Comparison of ENCODE assay signal across 1 cellular context in the genomic region with DNA sequence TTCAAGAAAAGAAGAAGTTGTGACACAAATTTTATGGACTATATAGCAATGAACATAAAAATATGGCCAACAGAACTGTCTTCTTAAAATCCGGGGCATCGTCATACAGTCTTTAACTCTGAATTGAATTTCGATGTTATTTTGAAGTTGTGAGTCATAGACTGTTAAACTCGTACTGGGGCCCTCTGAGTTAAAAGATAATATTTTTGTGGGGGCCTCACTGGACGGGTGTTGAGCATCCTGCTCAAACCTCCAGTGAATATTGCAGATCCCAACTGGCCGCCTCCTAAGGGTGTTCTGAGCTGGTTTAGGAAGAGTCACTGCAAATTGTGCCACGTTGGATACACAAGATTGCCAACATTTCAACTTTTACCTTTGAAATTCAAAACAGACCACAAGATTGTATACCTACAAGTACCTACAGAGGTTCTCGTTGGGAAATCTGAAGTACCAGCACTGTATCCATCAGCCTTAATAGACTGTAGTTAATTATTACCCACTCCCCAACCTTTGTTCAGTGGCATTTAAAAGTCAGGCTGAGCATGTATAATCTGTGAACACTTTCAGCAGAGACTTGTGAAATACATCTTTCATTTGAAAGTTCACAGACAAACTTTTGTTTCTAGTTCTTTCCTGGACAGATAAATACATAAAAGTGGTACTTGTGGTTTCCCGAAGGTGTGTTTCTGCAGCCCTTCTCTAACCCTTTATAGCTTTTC.
TF ChIP-seq lines count a peak whose summit lies in the region.

No MANE protein-coding gene starts in this region.

TF ChIP-seq in HepG2, 621 proteins besides CTCF, POLR2A, EP300 and RAD21 (continued from another document and continues in another):
- TF ChIP-seq, protein P1, sequence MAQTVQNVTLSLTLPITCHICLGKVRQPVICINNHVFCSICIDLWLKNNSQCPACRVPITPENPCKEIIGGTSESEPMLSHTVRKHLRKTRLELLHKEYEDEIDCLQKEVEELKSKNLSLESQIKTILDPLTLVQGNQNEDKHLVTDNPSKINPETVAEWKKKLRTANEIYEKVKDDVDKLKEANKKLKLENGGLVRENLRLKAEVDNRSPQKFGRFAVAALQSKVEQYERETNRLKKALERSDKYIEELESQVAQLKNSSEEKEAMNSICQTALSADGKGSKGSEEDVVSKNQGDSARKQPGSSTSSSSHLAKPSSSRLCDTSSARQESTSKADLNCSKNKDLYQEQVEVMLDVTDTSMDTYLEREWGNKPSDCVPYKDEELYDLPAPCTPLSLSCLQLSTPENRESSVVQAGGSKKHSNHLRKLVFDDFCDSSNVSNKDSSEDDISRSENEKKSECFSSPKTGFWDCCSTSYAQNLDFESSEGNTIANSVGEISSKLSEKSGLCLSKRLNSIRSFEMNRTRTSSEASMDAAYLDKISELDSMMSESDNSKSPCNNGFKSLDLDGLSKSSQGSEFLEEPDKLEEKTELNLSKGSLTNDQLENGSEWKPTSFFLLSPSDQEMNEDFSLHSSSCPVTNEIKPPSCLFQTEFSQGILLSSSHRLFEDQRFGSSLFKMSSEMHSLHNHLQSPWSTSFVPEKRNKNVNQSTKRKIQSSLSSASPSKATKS (CRISPR knock-in tag; IDR thresholded peaks at IDR 0.05) = peak; percentile 84; the same call in 1 of the 2 replicates
- TF ChIP-seq ZNF44 (CRISPR knock-in tag; IDR thresholded peaks at IDR 0.05) (no peak), POGK (CRISPR knock-in tag; conservative IDR thresholded peaks at IDR 0.05) (no peak), ZBTB42 (CRISPR knock-in tag; IDR thresholded peaks at IDR 0.05) (no peak), SIX1 (CRISPR knock-in tag; IDR thresholded peaks at IDR 0.05; ENCODE audit: borderline replicate concordance) (no peak), ZNF619 (CRISPR knock-in tag; IDR thresholded peaks at IDR 0.05) (no peak), CREM (IDR thresholded peaks at IDR 0.05) (peak; percentile 68), CREM (CRISPR knock-in tag; IDR thresholded peaks at IDR 0.05) (no peak), PHF5A (CRISPR knock-in tag; IDR thresholded peaks at IDR 0.05; ENCODE audit: low read depth, unreplicated experiment) (peak; percentile 74), SP140L (CRISPR knock-in tag; IDR thresholded peaks at IDR 0.05; ENCODE audit: borderline replicate concordance) (peak; percentile 64; the same call in 1 of the 2 replicates), ZBTB21 (CRISPR knock-in tag; IDR thresholded peaks at IDR 0.05) (no peak), ZMAT5 (CRISPR knock-in tag; IDR thresholded peaks at IDR 0.05; ENCODE audit: borderline replicate concordance, low read depth) (no peak), ZNF761 (CRISPR knock-in tag; conservative IDR thresholded peaks at IDR 0.05) (no peak), WIZ (CRISPR knock-in tag; IDR thresholded peaks at IDR 0.05) (no peak), ZNF275 (CRISPR knock-in tag; IDR thresholded peaks at IDR 0.05; ENCODE audit: borderline replicate concordance) (peak; percentile 29; the same call in 1 of the 2 replicates), ZNF317 (CRISPR knock-in tag; IDR thresholded peaks at IDR 0.05) (no peak), GLI4 (CRISPR knock-in tag; IDR thresholded peaks at IDR 0.05; ENCODE audit: borderline replicate concordance) (no peak), ZFP1 (CRISPR knock-in tag; IDR thresholded peaks at IDR 0.05) (peak; percentile 59; the same call in 1 of the 2 replicates), DMAP1 (CRISPR knock-in tag; IDR thresholded peaks at IDR 0.05) (no peak), MXD3 (CRISPR knock-in tag; IDR thresholded peaks at IDR 0.05) (no peak), MLLT10 (CRISPR knock-in tag; IDR thresholded peaks at IDR 0.05) (no peak), ZNF225 (CRISPR knock-in tag; IDR thresholded peaks at IDR 0.05) (no peak), ATF2 (CRISPR knock-in tag; IDR thresholded peaks at IDR 0.05) (peak; percentile 22; the same call in 1 of the 2 replicates), SOX5 (CRISPR knock-in tag; IDR thresholded peaks at IDR 0.05; ENCODE audit: borderline replicate concordance) (peak; percentile 90), NR0B2 (CRISPR knock-in tag; IDR thresholded peaks at IDR 0.05) (no peak), ZNF564 (CRISPR knock-in tag; IDR thresholded peaks at IDR 0.05) (no peak), ZNF121 (CRISPR knock-in tag; IDR thresholded peaks at IDR 0.05) (no peak), ZNF850 (CRISPR knock-in tag; conservative IDR thresholded peaks at IDR 0.05) (no peak), ZNF644 (CRISPR knock-in tag; IDR thresholded peaks at IDR 0.05; ENCODE audit: low read depth) (no peak), HHEX (CRISPR knock-in tag; IDR thresholded peaks at IDR 0.05) (0 out of 2 replicates have a peak, but pooled peaks have one; percentile 51), ASH2L (IDR thresholded peaks at IDR 0.05; ENCODE audit: insufficient read length, low read depth, low read length) (peak; percentile 59), ZNF333 (CRISPR knock-in tag; IDR thresholded peaks at IDR 0.05; ENCODE audit: borderline replicate concordance) (no peak), ZFP36L2 (CRISPR knock-in tag; IDR thresholded peaks at IDR 0.05) (no peak), CHCHD3 (CRISPR knock-in tag; IDR thresholded peaks at IDR 0.05) (no peak), SMYD3 (CRISPR knock-in tag; IDR thresholded peaks at IDR 0.05) (no peak), CREB1 (IDR thresholded peaks at IDR 0.05) (peak; percentile 47; the same call in 1 of the 2 replicates), CREB1 (CRISPR knock-in tag; IDR thresholded peaks at IDR 0.05) (peak; percentile 76)
- TF ChIP-seq, protein P2, sequence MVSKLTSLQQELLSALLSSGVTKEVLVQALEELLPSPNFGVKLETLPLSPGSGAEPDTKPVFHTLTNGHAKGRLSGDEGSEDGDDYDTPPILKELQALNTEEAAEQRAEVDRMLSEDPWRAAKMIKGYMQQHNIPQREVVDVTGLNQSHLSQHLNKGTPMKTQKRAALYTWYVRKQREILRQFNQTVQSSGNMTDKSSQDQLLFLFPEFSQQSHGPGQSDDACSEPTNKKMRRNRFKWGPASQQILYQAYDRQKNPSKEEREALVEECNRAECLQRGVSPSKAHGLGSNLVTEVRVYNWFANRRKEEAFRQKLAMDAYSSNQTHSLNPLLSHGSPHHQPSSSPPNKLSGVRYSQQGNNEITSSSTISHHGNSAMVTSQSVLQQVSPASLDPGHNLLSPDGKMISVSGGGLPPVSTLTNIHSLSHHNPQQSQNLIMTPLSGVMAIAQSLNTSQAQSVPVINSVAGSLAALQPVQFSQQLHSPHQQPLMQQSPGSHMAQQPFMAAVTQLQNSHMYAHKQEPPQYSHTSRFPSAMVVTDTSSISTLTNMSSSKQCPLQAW (CRISPR knock-in tag; IDR thresholded peaks at IDR 0.05) = peak; percentile 95
- TF ChIP-seq, protein P3, sequence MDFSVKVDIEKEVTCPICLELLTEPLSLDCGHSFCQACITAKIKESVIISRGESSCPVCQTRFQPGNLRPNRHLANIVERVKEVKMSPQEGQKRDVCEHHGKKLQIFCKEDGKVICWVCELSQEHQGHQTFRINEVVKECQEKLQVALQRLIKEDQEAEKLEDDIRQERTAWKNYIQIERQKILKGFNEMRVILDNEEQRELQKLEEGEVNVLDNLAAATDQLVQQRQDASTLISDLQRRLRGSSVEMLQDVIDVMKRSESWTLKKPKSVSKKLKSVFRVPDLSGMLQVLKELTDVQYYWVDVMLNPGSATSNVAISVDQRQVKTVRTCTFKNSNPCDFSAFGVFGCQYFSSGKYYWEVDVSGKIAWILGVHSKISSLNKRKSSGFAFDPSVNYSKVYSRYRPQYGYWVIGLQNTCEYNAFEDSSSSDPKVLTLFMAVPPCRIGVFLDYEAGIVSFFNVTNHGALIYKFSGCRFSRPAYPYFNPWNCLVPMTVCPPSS (IDR thresholded peaks at IDR 0.05) = no peak
- TF ChIP-seq, protein P4, sequence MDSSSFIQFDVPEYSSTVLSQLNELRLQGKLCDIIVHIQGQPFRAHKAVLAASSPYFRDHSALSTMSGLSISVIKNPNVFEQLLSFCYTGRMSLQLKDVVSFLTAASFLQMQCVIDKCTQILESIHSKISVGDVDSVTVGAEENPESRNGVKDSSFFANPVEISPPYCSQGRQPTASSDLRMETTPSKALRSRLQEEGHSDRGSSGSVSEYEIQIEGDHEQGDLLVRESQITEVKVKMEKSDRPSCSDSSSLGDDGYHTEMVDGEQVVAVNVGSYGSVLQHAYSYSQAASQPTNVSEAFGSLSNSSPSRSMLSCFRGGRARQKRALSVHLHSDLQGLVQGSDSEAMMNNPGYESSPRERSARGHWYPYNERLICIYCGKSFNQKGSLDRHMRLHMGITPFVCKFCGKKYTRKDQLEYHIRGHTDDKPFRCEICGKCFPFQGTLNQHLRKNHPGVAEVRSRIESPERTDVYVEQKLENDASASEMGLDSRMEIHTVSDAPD (CRISPR knock-in tag; IDR thresholded peaks at IDR 0.05) = no peak; the same call in 1 of the 2 replicates
- TF ChIP-seq, protein P5, sequence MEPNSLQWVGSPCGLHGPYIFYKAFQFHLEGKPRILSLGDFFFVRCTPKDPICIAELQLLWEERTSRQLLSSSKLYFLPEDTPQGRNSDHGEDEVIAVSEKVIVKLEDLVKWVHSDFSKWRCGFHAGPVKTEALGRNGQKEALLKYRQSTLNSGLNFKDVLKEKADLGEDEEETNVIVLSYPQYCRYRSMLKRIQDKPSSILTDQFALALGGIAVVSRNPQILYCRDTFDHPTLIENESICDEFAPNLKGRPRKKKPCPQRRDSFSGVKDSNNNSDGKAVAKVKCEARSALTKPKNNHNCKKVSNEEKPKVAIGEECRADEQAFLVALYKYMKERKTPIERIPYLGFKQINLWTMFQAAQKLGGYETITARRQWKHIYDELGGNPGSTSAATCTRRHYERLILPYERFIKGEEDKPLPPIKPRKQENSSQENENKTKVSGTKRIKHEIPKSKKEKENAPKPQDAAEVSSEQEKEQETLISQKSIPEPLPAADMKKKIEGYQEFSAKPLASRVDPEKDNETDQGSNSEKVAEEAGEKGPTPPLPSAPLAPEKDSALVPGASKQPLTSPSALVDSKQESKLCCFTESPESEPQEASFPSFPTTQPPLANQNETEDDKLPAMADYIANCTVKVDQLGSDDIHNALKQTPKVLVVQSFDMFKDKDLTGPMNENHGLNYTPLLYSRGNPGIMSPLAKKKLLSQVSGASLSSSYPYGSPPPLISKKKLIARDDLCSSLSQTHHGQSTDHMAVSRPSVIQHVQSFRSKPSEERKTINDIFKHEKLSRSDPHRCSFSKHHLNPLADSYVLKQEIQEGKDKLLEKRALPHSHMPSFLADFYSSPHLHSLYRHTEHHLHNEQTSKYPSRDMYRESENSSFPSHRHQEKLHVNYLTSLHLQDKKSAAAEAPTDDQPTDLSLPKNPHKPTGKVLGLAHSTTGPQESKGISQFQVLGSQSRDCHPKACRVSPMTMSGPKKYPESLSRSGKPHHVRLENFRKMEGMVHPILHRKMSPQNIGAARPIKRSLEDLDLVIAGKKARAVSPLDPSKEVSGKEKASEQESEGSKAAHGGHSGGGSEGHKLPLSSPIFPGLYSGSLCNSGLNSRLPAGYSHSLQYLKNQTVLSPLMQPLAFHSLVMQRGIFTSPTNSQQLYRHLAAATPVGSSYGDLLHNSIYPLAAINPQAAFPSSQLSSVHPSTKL (CRISPR knock-in tag; IDR thresholded peaks at IDR 0.05) = peak; percentile 86
- TF ChIP-seq, protein P6, sequence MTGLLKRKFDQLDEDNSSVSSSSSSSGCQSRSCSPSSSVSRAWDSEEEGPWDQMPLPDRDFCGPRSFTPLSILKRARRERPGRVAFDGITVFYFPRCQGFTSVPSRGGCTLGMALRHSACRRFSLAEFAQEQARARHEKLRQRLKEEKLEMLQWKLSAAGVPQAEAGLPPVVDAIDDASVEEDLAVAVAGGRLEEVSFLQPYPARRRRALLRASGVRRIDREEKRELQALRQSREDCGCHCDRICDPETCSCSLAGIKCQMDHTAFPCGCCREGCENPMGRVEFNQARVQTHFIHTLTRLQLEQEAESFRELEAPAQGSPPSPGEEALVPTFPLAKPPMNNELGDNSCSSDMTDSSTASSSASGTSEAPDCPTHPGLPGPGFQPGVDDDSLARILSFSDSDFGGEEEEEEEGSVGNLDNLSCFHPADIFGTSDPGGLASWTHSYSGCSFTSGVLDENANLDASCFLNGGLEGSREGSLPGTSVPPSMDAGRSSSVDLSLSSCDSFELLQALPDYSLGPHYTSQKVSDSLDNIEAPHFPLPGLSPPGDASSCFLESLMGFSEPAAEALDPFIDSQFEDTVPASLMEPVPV (CRISPR knock-in tag; IDR thresholded peaks at IDR 0.05) = no peak
